ENCODE assay signal across 12 cellular contexts in the genomic region with DNA sequence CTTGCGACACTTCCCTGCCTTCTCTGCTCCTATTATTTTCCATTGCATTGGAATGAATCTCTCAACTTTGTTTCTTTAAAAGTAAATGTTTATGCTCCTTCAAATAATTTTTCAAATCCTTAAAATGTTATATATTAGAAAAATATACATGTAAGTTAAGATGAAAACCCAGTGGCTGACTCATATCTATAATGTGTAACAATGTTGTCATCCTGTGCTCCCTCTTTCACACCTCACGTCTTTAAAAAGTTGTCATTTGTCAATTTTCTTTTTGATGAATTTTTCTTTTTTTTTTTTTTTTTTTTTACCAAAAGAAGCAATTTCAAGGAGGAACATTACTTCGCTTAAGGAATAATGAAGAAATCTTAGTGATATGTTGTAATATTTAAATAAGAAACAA. TPM values are rescaled to one million over a fixed set of nuclear protein-coding genes. Genes with fewer than 3 reads are reported as not detected.
DNase-seq lines count a peak whose midpoint lies in the region; ATAC-seq and TF ChIP-seq lines count a peak whose summit lies in the region.
"Had no signal": no experiment of that assay in that cellular context is flagged by ENCODE, and none has a peak within 500 bp of the region (broad histone marks: within the 10 kb centered on the region; RNA-seq: fewer than 3 reads in every experiment).

No MANE protein-coding gene starts in this region.

- no peaks in the 10 kb centered on the region for H3K79me2 ChIP-seq in OCI-LY3 (ENCODE audit: low read length)

- peaks cover 56% of the 10 kb centered on the region for H3K4me1 ChIP-seq in OCI-LY3 (ENCODE audit: low read length)
- peaks cover 10% of the 10 kb centered on the region for H3K4me1 ChIP-seq in muscle layer of colon (ENCODE audit: insufficient read depth, low read length)
- H3K4me1 ChIP-seq in tibial nerve: peaks cover 0 to 34% (median 8%) of the 10 kb centered on the region in 4 donors

- no peak overlapping the region for H2AFZ ChIP-seq in OCI-LY3 (ENCODE audit: low read depth, low read length)

- H3K27me3 ChIP-seq in OCI-LY3 (ENCODE audit: low read depth, low read length) (peaks cover 32% of the 10 kb centered on the region), muscle layer of colon (ENCODE audit: control insufficient read depth in 1 of 2, insufficient read depth in 2 of 2, low read length in 2 of 2) (no peaks in the 10 kb centered on the region), tibial nerve (no peaks in the 10 kb centered on the region)

- no peaks in the 10 kb centered on the region for H4K20me1 ChIP-seq in OCI-LY3 (ENCODE audit: insufficient read depth, low read length)

- H3K4me3 ChIP-seq in OCI-LY3 (ENCODE audit: low read length): no peak overlapping the region
- H3K4me3 ChIP-seq in muscle layer of colon (ENCODE audit: low read depth in 1 of 2, low read length in 2 of 2): no peak overlapping the region
- H3K4me3 ChIP-seq in tibial nerve: peak overlapping the region; percentile 45 to 70 (median 52)

- H3K36me3 ChIP-seq in OCI-LY3 (replicated peaks; ENCODE audit: low read depth, low read length): no peaks in the 10 kb centered on the region
- H3K36me3 ChIP-seq in muscle layer of colon (ENCODE audit: insufficient read depth, low read length): no peaks in the 10 kb centered on the region
- H3K36me3 ChIP-seq in tibial nerve: no peaks in the 10 kb centered on the region

- ATAC-seq in GM21360 (IDR thresholded peaks at IDR 0.05; ENCODE audit: unreplicated experiment): no peak
- ATAC-seq: effector memory CD8-positive, alpha-beta T cell had no signal

- H3K27ac ChIP-seq in OCI-LY3 (ENCODE audit: low read length): no peak overlapping the region
- H3K27ac ChIP-seq in muscle layer of colon (ENCODE audit: low read depth, low read length): no peak overlapping the region
- peak overlapping the region in 3 of 4 donors; percentile 25 to 93 (median 91) for H3K27ac ChIP-seq in tibial nerve

- H3K9ac ChIP-seq in OCI-LY3 (ENCODE audit: low read length) (no peak overlapping the region), muscle layer of colon (ENCODE audit: low read length) (peak overlapping the region; percentile 63)

- peak overlapping the region; percentile 90 for H3K4me2 ChIP-seq in OCI-LY3 (ENCODE audit: low read length)

- TF ChIP-seq CTCF in OCI-LY3 (IDR thresholded peaks at IDR 0.05; ENCODE audit: low read depth, low read length) (no peak), tibial nerve (IDR thresholded peaks at IDR 0.05) (no peak)

- H3K9me3 ChIP-seq in OCI-LY3 (ENCODE audit: insufficient read depth, low read length) (no peaks in the 10 kb centered on the region), muscle layer of colon (ENCODE audit: low read length) (no peaks in the 10 kb centered on the region), tibial nerve (no peaks in the 10 kb centered on the region)

- no peak for TF ChIP-seq POLR2A in tibial nerve (IDR thresholded peaks at IDR 0.05)

- DNase-seq in dermis microvascular lymphatic vessel endothelial cell (ENCODE audit: low read depth in 2 of 2): peak; percentile 5 to 10
- no peak for DNase-seq in tibial nerve (ENCODE audit: low spot score in 2 of 2)
- no peak for DNase-seq in activated T-cell treated with anti-CD3 and anti-CD28 coated beads for 4 hours
- DNase-seq in HPDE6-E6E7 (ENCODE audit: extremely low spot score): no peak
- DNase-seq: activated naive CD4-positive, alpha-beta T cell treated with anti-CD3 and anti-CD28 coated beads, Interleukin-2, amount 10 ng/mL, durations not matched to agents 7 days and 5 days; effector memory CD8-positive, alpha-beta T cell; NCI-H1105 treated with DMSO at 0.1 percent for 48 hours; T-helper 1 cell had no signal

- WGBS in tibial nerve, 2 donors: 32 to 43% methylated on average over 3 of the region's 3 CpGs

- no peak for TF ChIP-seq EP300 in tibial nerve (IDR thresholded peaks at IDR 0.05)

RNA-seq across cellular contexts. Expression of a gene that starts 3.7 kb away (rescaled TPM):
- total RNA-seq in dermis microvascular lymphatic vessel endothelial cell (23.1 and 24.6 TPM in 2 replicates), tibial nerve (100 to 1,000 TPM; 157 to 175 (median 161) TPM)
- total RNA-seq: HT-29 had no signal

Comparison
In these comparisons a context has a peak if more than half of its experiments do, and no peak if none do; other contexts are left out.
1. H3K27ac ChIP-seq: peak in tibial nerve (3 of 4); none in OCI-LY3 (single experiment) and muscle layer of colon (single experiment).
2. H3K4me3 ChIP-seq: peak in tibial nerve (4 of 4); none in OCI-LY3 (single experiment) and muscle layer of colon (0 of 2).
3. DNase-seq: peak in dermis microvascular lymphatic vessel endothelial cell (2 of 2); none in tibial nerve (0 of 2), activated T-cell treated with anti-CD3 and anti-CD28 coated beads for 4 hours (single experiment) and HPDE6-E6E7 (single experiment).